ENCODE assay signal across 26 cellular contexts in the genomic region with DNA sequence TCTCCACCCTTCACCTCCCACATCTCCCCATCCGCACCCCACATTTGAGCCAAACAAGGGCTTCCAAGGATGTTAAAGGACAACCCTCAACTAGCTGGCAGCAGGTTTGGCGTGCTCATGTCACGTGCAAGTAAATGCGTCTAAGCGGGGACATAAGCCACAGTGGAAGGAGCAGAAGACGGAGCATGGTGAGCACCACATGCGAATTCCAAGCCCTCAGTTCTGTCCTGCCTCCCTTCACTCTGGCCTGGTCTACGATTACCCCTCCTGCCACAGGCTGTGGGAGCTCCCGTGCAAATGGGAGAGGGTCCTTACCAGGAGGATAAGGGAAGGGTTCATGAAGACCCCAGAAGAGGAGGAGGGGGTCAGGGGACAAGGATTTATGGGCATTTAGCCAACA.
"Had no signal": no experiment of that assay in that cellular context is flagged by ENCODE, and none has a peak within 500 bp of the region (broad histone marks: within the 10 kb centered on the region; RNA-seq: fewer than 3 reads in every experiment).

No MANE protein-coding gene starts in this region.

- H2AFZ ChIP-seq: parathyroid adenoma had no signal

- H3K36me3 ChIP-seq: ovary, right lobe of liver, sigmoid colon, suprapubic skin, tibial artery, transverse colon, upper lobe of left lung, vagina had no signal

- FAIRE-seq: small intestine, urothelium cell line had no signal

- H3K4me3 ChIP-seq: ovary, psoas muscle, right lobe of liver, sigmoid colon, suprapubic skin, testis, tibial artery, transverse colon, upper lobe of left lung, vagina had no signal

- H3K9me3 ChIP-seq: ovary, psoas muscle, right lobe of liver, sigmoid colon, testis, tibial artery, transverse colon, upper lobe of left lung, vagina had no signal

- H3K27me3 ChIP-seq: ovary, right lobe of liver, sigmoid colon, suprapubic skin, testis, transverse colon, upper lobe of left lung, vagina had no signal

- H3K9ac ChIP-seq: parathyroid adenoma had no signal

- H3K4me1 ChIP-seq: parathyroid adenoma, psoas muscle, upper lobe of left lung had no signal

- H3K79me2 ChIP-seq: parathyroid adenoma had no signal

- H3K27ac ChIP-seq: ovary, parathyroid adenoma, psoas muscle, right lobe of liver, sigmoid colon, suprapubic skin, testis, tibial artery, transverse colon, upper lobe of left lung, vagina had no signal

- DNase-seq: naive thymus-derived CD8-positive, alpha-beta T cell; nephron progenitor cell; occipital lobe; ovary; right cardiac atrium; right lobe of liver; sigmoid colon; small intestine; stimulated activated CD4-positive, alpha-beta T cell treated with anti-CD3 and anti-CD28 coated beads, Interleukin-12 subunit alpha, Interleukin-12 subunit beta, amount 100 ng/mL, for 4 hours; stimulated activated CD4-positive, alpha-beta T cell treated with anti-CD3 and anti-CD28 coated beads, Interleukin-1b, Interleukin-23, amount 100 ng/mL, for 48 hours; stimulated activated CD4-positive, alpha-beta T cell treated with anti-CD3 and anti-CD28 coated beads, Interleukin-4, amount 100 ng/mL, for 1 hour; stimulated activated CD4-positive, alpha-beta T cell treated with anti-CD3 and anti-CD28 coated beads, Interleukin-4, amount 100 ng/mL, for 4 hours; stimulated activated CD8-positive, alpha-beta memory T cell treated with anti-CD3 and anti-CD28 coated beads, Interleukin-4, amount 100 ng/mL, for 48 hours; stimulated activated naive CD4-positive, alpha-beta T cell; stimulated activated naive CD8-positive, alpha-beta T cell treated with anti-CD3 and anti-CD28 coated beads, Interleukin-15, amount 100 ng/mL, for 72 hours; stimulated activated naive CD8-positive, alpha-beta T cell treated with anti-CD3 and anti-CD28 coated beads, Interleukin-15, Interleukin-2, amounts not matched to agents 100 U/mL and 50 U/mL, for 24 hours; substantia nigra; testis; tibial artery; transverse colon had no signal
